8 cellular contexts compared by ENCODE assay signal in genomic region chr10:124728830-124729661, GRCh38. TPM values are rescaled to one million over a fixed set of nuclear protein-coding genes. Genes with fewer than 3 reads are reported as not detected.
DNase-seq lines count a peak whose midpoint lies in the region; ATAC-seq and TF ChIP-seq lines count a peak whose summit lies in the region.

No MANE protein-coding gene starts in this region.

- H3K36me3 Mint-ChIP-seq in activated CD4-positive, alpha-beta T cell treated with anti-CD3 and anti-CD28 coated beads, Interleukin-2, amount 10 ng/mL, durations not matched to agents 7 days and 5 days (ENCODE audit: low read depth): peaks cover 47% of the 10 kb centered on the region

- H3K36me3 ChIP-seq in lung (ENCODE audit: control insufficient read depth in 2 of 2, insufficient read depth in 2 of 2, low read length in 2 of 2) (no peaks in the 10 kb centered on the region), H7 (replicated peaks; ENCODE audit: control insufficient read depth, insufficient read depth, low read length) (no peaks in the 10 kb centered on the region; the same call in 1 of the 2 replicates)

- ATAC-seq in lung (ENCODE audit: insufficient read depth, low FRiP score) (no peak), HG03097 (IDR thresholded peaks at IDR 0.05; ENCODE audit: low FRiP score, unreplicated experiment) (no peak)

- peak overlapping the region; percentile 83 for H3K27ac Mint-ChIP-seq in activated CD4-positive, alpha-beta T cell treated with anti-CD3 and anti-CD28 coated beads, Interleukin-2, amount 10 ng/mL, durations not matched to agents 7 days and 5 days

- H3K27me3 Mint-ChIP-seq in activated CD4-positive, alpha-beta T cell treated with anti-CD3 and anti-CD28 coated beads, Interleukin-2, amount 10 ng/mL, durations not matched to agents 7 days and 5 days: no peaks in the 10 kb centered on the region

- POLR2A ChIA-PET in activated CD4-positive, alpha-beta T cell treated with anti-CD3 and anti-CD28 coated beads, Interleukin-2, amount 10 ng/mL, durations not matched to agents 7 days and 5 days (lab: Charles Lee): interaction anchor here (0.6 to 2.2 kb wide), 2 partner anchors 10 to 27 kb away, joined by 3 to 6 read pairs; no protein-coding TSS in a partner anchor

- WGBS in lung, 2 donors: 51 to 58% methylated on average over 8 of the region's 8 CpGs

- H3K27me3 ChIP-seq in lung (ENCODE audit: control insufficient read depth, insufficient read depth) (no peaks in the 10 kb centered on the region), H7 (ENCODE audit: control insufficient read depth, insufficient read depth, low read length) (no peaks in the 10 kb centered on the region)

- no peaks in the 10 kb centered on the region for H3K9me3 ChIP-seq in lung (ENCODE audit: control insufficient read depth in 2 of 2, insufficient read depth in 1 of 2, low read length in 1 of 2)

- CTCF ChIA-PET in activated CD4-positive, alpha-beta T cell treated with anti-CD3 and anti-CD28 coated beads, Interleukin-2, amount 10 ng/mL, durations not matched to agents 7 days and 5 days (lab: Charles Lee): interaction anchor here (0.8 to 5.2 kb wide), 5 partner anchors 8 to 13 kb away, joined by 3 to 27 read pairs (median 4); no protein-coding TSS in a partner anchor

- H3K27ac ChIP-seq in lung (ENCODE audit: low read depth in 1 of 2, low read length in 1 of 2) (peak overlapping the region; percentile 63 to 88), temporal lobe (ENCODE audit: low read depth, low read length) (peak overlapping the region; percentile 96)

- H3K4me3 ChIP-seq in lung: no peak overlapping the region
- no peak overlapping the region for H3K4me3 ChIP-seq in H7 (ENCODE audit: insufficient read depth, low read depth, low read length)

- H3K4me3 Mint-ChIP-seq in activated CD4-positive, alpha-beta T cell treated with anti-CD3 and anti-CD28 coated beads, Interleukin-2, amount 10 ng/mL, durations not matched to agents 7 days and 5 days: no peak overlapping the region

- H3K4me1 Mint-ChIP-seq in activated CD4-positive, alpha-beta T cell treated with anti-CD3 and anti-CD28 coated beads, Interleukin-2, amount 10 ng/mL, durations not matched to agents 7 days and 5 days: peaks cover 82% of the 10 kb centered on the region

- H3K4me1 ChIP-seq in lung (ENCODE audit: control insufficient read depth in 2 of 2, insufficient read depth in 2 of 2, low read length in 2 of 2): peaks cover 33 to 58% of the 10 kb centered on the region in 2 donors

- DNase-seq in activated CD4-positive, alpha-beta T cell treated with anti-CD3 and anti-CD28 coated beads, Interleukin-2, amount 10 ng/mL, durations not matched to agents 7 days and 5 days: no peak
- no peak for DNase-seq in activated CD4-positive, alpha-beta T cell treated with anti-CD3 and anti-CD28 coated beads for 48 hours
- DNase-seq in activated T-cell treated with anti-CD3 and anti-CD28 coated beads, Interleukin-2, amount 50 U/mL, for 48 hours: peak; percentile 35 to 36
- no peak for DNase-seq in lung (ENCODE audit: low spot score)
- no peak for DNase-seq in H7
- no peak for DNase-seq in AG08396 (ENCODE audit: low spot score)

- no peak for TF ChIP-seq CTCF in lung (IDR thresholded peaks at IDR 0.05; ENCODE audit: control extremely low read depth, extremely low read depth)

- no peaks in the 10 kb centered on the region for H3K9me3 Mint-ChIP-seq in activated CD4-positive, alpha-beta T cell treated with anti-CD3 and anti-CD28 coated beads, Interleukin-2, amount 10 ng/mL, durations not matched to agents 7 days and 5 days

RNA-seq across cellular contexts. Expression of gene FAM53B, which starts 15.1 kb away (rescaled TPM):
- 10 to 100 TPM; 30.1 to 30.9 TPM for total RNA-seq in activated CD4-positive, alpha-beta T cell treated with anti-CD3 and anti-CD28 coated beads, Interleukin-2, amount 10 ng/mL, durations not matched to agents 7 days and 5 days
- total RNA-seq in lung (10 to 100 TPM; 21.0 to 45.4 TPM), temporal lobe (17.0 TPM)
- polyA plus RNA-seq in lung: 10 to 100 TPM; 14.6 to 15.3 TPM
- total RNA-seq in H7 (2014; rRNA removed; shearing (Covaris generic)): 37.4 and 40.8 TPM in 2 replicates

Comparison
In these comparisons a context has a peak if more than half of its experiments do, and no peak if none do; other contexts are left out.
1. DNase-seq: peak in activated T-cell treated with anti-CD3 and anti-CD28 coated beads, Interleukin-2, amount 50 U/mL, for 48 hours (2 of 2); none in activated CD4-positive, alpha-beta T cell treated with anti-CD3 and anti-CD28 coated beads, Interleukin-2, amount 10 ng/mL, durations not matched to agents 7 days and 5 days (single experiment), activated CD4-positive, alpha-beta T cell treated with anti-CD3 and anti-CD28 coated beads for 48 hours (single experiment), lung (single experiment), H7 (single experiment) and AG08396 (single experiment).